8 cellular contexts compared by ENCODE assay signal in genomic region chr1:201982082-201982922, GRCh38. TPM values are rescaled to one million over a fixed set of nuclear protein-coding genes. Genes with fewer than 3 reads are reported as not detected.
DNase-seq lines count a peak whose midpoint lies in the region; ATAC-seq and TF ChIP-seq lines count a peak whose summit lies in the region.

RNPEP (plus strand) TSS chr1:201982648; CDS start chr1:201982667, 19 bp downstream.

- H3K4me3 ChIP-seq in BE2C (ENCODE audit: low read depth, low read length) = peak within 1 kb of the TSS; percentile 68
- H3K4me3 ChIP-seq in epithelial cell of esophagus (ENCODE audit: low read length) = peak within 1 kb of the TSS; percentile 78

- DNase-seq in BE2C (peak; percentile 81), NOMO-1 treated with DMSO at 0.1 percent for 48 hours (lab: John Stamatoyannopoulos, UW; ENCODE audit: unreplicated experiment) (peak; percentile 42), activated T-cell treated with anti-CD3 and anti-CD28 coated beads for 24 hours (ENCODE audit: low read depth) (peak; percentile 61), epithelial cell of esophagus (ENCODE audit: low read depth) (peak; percentile 44), mucosa of gallbladder (ENCODE audit: low spot score) (peak; percentile 77)
- DNase-seq in stimulated activated CD8-positive, alpha-beta memory T cell treated with anti-CD3 and anti-CD28 coated beads, Interleukin-4, amount 100 ng/mL, for 4 hours (ENCODE audit: low read depth in 2 of 2, low spot score in 1 of 2) = peak; percentile 35 to 43

- ATAC-seq in GM18870 (IDR thresholded peaks at IDR 0.05; ENCODE audit: unreplicated experiment) = peak; percentile 51
- ATAC-seq in HG03108 (IDR thresholded peaks at IDR 0.05; ENCODE audit: unreplicated experiment) = peak; percentile 74

- H3K36me3 ChIP-seq in BE2C = no peaks in the 10 kb centered on the region

- no peaks in the 10 kb centered on the region for H3K4me1 ChIP-seq in BE2C

- TF ChIP-seq CTCF in BE2C (IDR thresholded peaks at IDR 0.05; ENCODE audit: low read depth, low read length) = no peak
- TF ChIP-seq CTCF in epithelial cell of esophagus (IDR thresholded peaks at IDR 0.05; ENCODE audit: insufficient read depth, low read depth, low read length, missing control alignments) = no peak

- no peaks in the 10 kb centered on the region for H3K9me3 ChIP-seq in BE2C

- H3K27me3 ChIP-seq in BE2C = no peaks in the 10 kb centered on the region

RNA-seq across cellular contexts. Expression of gene RNPEP, which starts in this region (rescaled TPM):
- polyA plus RNA-seq in BE2C (2012; ENCODE audit: insufficient read depth, insufficient read length, low read depth) = 49.1 TPM
- total RNA-seq in mucosa of gallbladder = 78.8 TPM

Comparison
In these comparisons a context has a peak if more than half of its experiments do, and no peak if none do; other contexts are left out.
1. Peak in every context shown above with its lines: DNase-seq, ATAC-seq and H3K4me3 ChIP-seq.